In genomic region chr3:38984731-38985130, GRCh38 we compare ENCODE assay signal across 24 cellular contexts.
"Had no signal": no experiment of that assay in that cellular context is flagged by ENCODE, and none has a peak within 500 bp of the region (broad histone marks: within the 10 kb centered on the region; RNA-seq: fewer than 3 reads in every experiment).

No MANE protein-coding gene starts in this region.

- H3K4me1 ChIP-seq: gastrocnemius medialis, left lung, psoas muscle, sigmoid colon, spleen, testis, tibial artery, upper lobe of left lung had no signal

- H3K9me3 ChIP-seq: gastrocnemius medialis, left lung, ovary, psoas muscle, sigmoid colon, spleen, testis, tibial artery, upper lobe of left lung had no signal

- H2AFZ ChIP-seq: neural progenitor cell had no signal

- H3K27me3 ChIP-seq: gastrocnemius medialis, left lung, neural progenitor cell, ovary, sigmoid colon, testis, tibial artery, upper lobe of left lung had no signal

- H3K36me3 ChIP-seq: gastrocnemius medialis, left lung, neural progenitor cell, ovary, sigmoid colon, spleen, tibial artery, upper lobe of left lung had no signal

- H3K27ac ChIP-seq: gastrocnemius medialis, left lung, neural progenitor cell, ovary, psoas muscle, sigmoid colon, spleen, testis, tibial artery, upper lobe of left lung had no signal

- DNase-seq: cortex of kidney; effector memory CD8-positive, alpha-beta T cell; erythroblast; gastrocnemius medialis; head of caudate nucleus; left cardiac atrium; left lung; mesenchymal stem cell; midbrain; naive thymus-derived CD4-positive, alpha-beta T cell; ovary; posterior cingulate gyrus; psoas muscle; right cardiac atrium; sigmoid colon; spleen; stimulated activated CD4-positive, alpha-beta T cell treated with anti-CD3 and anti-CD28 coated beads, Interleukin-4, amount 100 ng/mL, for 4 hours; stimulated activated naive CD8-positive, alpha-beta T cell treated with anti-CD3 and anti-CD28 coated beads, Interleukin-15, Interleukin-2, amounts not matched to agents 100 U/mL and 50 U/mL, for 24 hours; substantia nigra; testis; tibial artery; upper lobe of left lung had no signal

- ATAC-seq: effector memory CD8-positive, alpha-beta T cell; gastrocnemius medialis; left cardiac atrium; naive thymus-derived CD4-positive, alpha-beta T cell; psoas muscle; right cardiac atrium; stimulated activated memory B cell treated with anti-CD40 and anti-IgM and Interleukin-4, amounts not matched to agents 10 μg/mL and 1 μg/mL and 100 μg/mL, for 72 hours; stimulated activated naive CD8-positive, alpha-beta T cell treated with anti-CD3 and anti-CD28 coated beads, Interleukin-15, Interleukin-2, amounts not matched to agents 100 U/mL and 50 U/mL, for 24 hours had no signal

- H3K4me3 ChIP-seq: gastrocnemius medialis, left lung, neural progenitor cell, ovary, psoas muscle, sigmoid colon, spleen, testis, tibial artery, upper lobe of left lung had no signal

- H3K4me2 ChIP-seq: neural progenitor cell had no signal

- H3K9ac ChIP-seq: neural progenitor cell had no signal
